ENCODE assay signal across 2 cellular contexts in genomic region chrX:154541896-154542722, GRCh38.
TF ChIP-seq lines count a peak whose summit lies in the region.

No MANE protein-coding gene starts in this region.

TF ChIP-seq in HEK293, 187 proteins besides CTCF, POLR2A, EP300 and RAD21 (continues in another document):
- TF ChIP-seq OSR2 (tag by site-specific recombination; IDR thresholded peaks at IDR 0.05) (no peak), ZBTB8A (tag by site-specific recombination; IDR thresholded peaks at IDR 0.05) (peak; percentile 67), ZNF548 (tag by site-specific recombination; IDR thresholded peaks at IDR 0.05) (no peak), ZNF660 (tag by site-specific recombination; IDR thresholded peaks at IDR 0.05) (peak; percentile 83), ZNF214 (tag by site-specific recombination; IDR thresholded peaks at IDR 0.05; ENCODE audit: borderline replicate concordance) (no peak), MZF1 (tag by site-specific recombination; IDR thresholded peaks at IDR 0.05; ENCODE audit: borderline replicate concordance) (no peak), ZBTB17 (tag by site-specific recombination; IDR thresholded peaks at IDR 0.05) (no peak), ZNF280C (tag by site-specific recombination; IDR thresholded peaks at IDR 0.05) (no peak), ZNF692 (tag by site-specific recombination; IDR thresholded peaks at IDR 0.05) (peak; percentile 37; the same call in 1 of the 2 replicates), ZNF76 (tag by site-specific recombination; IDR thresholded peaks at IDR 0.05; ENCODE audit: borderline replicate concordance, low read depth) (no peak), ZNF2 (tag by site-specific recombination; IDR thresholded peaks at IDR 0.05) (no peak), ZFP37 (tag by site-specific recombination; IDR thresholded peaks at IDR 0.05) (no peak), ZXDB (tag by site-specific recombination; IDR thresholded peaks at IDR 0.05) (peak; percentile 59; the same call in 1 of the 2 replicates), REPIN1 (tag by site-specific recombination; IDR thresholded peaks at IDR 0.05; ENCODE audit: low read depth) (no peak), ZNF16 (tag by site-specific recombination; IDR thresholded peaks at IDR 0.05; ENCODE audit: low read depth) (no peak), ZBTB6 (tag by site-specific recombination; IDR thresholded peaks at IDR 0.05) (no peak), ZSCAN16 (tag by site-specific recombination; IDR thresholded peaks at IDR 0.05) (no peak), ZFHX2 (tag by site-specific recombination; conservative IDR thresholded peaks at IDR 0.05) (peak; percentile 59), ZNF146 (tag by site-specific recombination; IDR thresholded peaks at IDR 0.05) (no peak), ZNF391 (tag by site-specific recombination; IDR thresholded peaks at IDR 0.05; ENCODE audit: borderline replicate concordance, low read depth) (no peak), ZNF157 (tag by site-specific recombination; IDR thresholded peaks at IDR 0.05) (no peak), ZNF398 (tag by site-specific recombination; IDR thresholded peaks at IDR 0.05) (no peak), ZNF639 (tag by site-specific recombination; IDR thresholded peaks at IDR 0.05) (no peak), ZNF48 (tag by site-specific recombination; IDR thresholded peaks at IDR 0.05) (no peak)

TF ChIP-seq in K562, 482 proteins besides CTCF, POLR2A, EP300 and RAD21 (continues in another document):
- 0 out of 2 replicates have a peak, but pooled peaks have one; percentile 6 for TF ChIP-seq CEBPG (CRISPR knock-in tag; IDR thresholded peaks at IDR 0.05)
- no peak for TF ChIP-seq CEBPG (tag; conservative IDR thresholded peaks at IDR 0.05 in 1 of 2, IDR thresholded peaks at IDR 0.05 in 1 of 2)
- no peak for TF ChIP-seq ZNF232 (CRISPR knock-in tag; IDR thresholded peaks at IDR 0.05)
- peak; percentile 98 for TF ChIP-seq BACH1 (tag; IDR thresholded peaks at IDR 0.05)
- no peak for TF ChIP-seq U2AF1 (optimal IDR thresholded peaks at IDR 0.05; ENCODE audit: low read depth, low read length)
- TF ChIP-seq WHSC1 (IDR thresholded peaks at IDR 0.05; ENCODE audit: low read length) = no peak
- TF ChIP-seq PTTG1 (tag; IDR thresholded peaks at IDR 0.05; ENCODE audit: low read depth) = no peak
- no peak for TF ChIP-seq GABPA (tag; conservative IDR thresholded peaks at IDR 0.05; ENCODE audit: low read depth)
- TF ChIP-seq ZFP1 (CRISPR knock-in tag; IDR thresholded peaks at IDR 0.05) = no peak
- no peak for TF ChIP-seq ZKSCAN3 (CRISPR knock-in tag; IDR thresholded peaks at IDR 0.05)
- no peak for TF ChIP-seq ZNF518B (CRISPR knock-in tag; IDR thresholded peaks at IDR 0.05)
- 0 out of 2 replicates have a peak, but pooled peaks have one; percentile 16 for TF ChIP-seq ZBTB33 (CRISPR knock-in tag; IDR thresholded peaks at IDR 0.05)
- TF ChIP-seq BRF2 (IDR thresholded peaks at IDR 0.05; ENCODE audit: borderline replicate concordance, insufficient read depth, insufficient read length) = no peak
- no peak for TF ChIP-seq KDM2B (CRISPR knock-in tag; IDR thresholded peaks at IDR 0.05)
- peak in 1 of 2 experiments; percentile 55; a peak in 1 of 4 replicates for TF ChIP-seq TRIM24 (IDR thresholded peaks at IDR 0.05)
- TF ChIP-seq HMG20B (CRISPR knock-in tag; IDR thresholded peaks at IDR 0.05) = no peak
- no peak for TF ChIP-seq ZBTB34 (CRISPR knock-in tag; IDR thresholded peaks at IDR 0.05)
- no peak for TF ChIP-seq ZNF445 (CRISPR knock-in tag; IDR thresholded peaks at IDR 0.05; ENCODE audit: low read depth)
- TF ChIP-seq IRF1 (CRISPR knock-in tag; IDR thresholded peaks at IDR 0.05; ENCODE audit: borderline replicate concordance) = no peak
- no peak for TF ChIP-seq RAD51 (IDR thresholded peaks at IDR 0.05; ENCODE audit: borderline replicate concordance, low read depth)
- peak; percentile 3; the same call in 1 of the 2 replicates for TF ChIP-seq MYC (IDR thresholded peaks at IDR 0.05; ENCODE audit: low read depth, low read length)
- no peak for TF ChIP-seq MYC (CRISPR knock-in tag; IDR thresholded peaks at IDR 0.05; ENCODE audit: borderline replicate concordance, low read depth)
- TF ChIP-seq NONO (IDR thresholded peaks at IDR 0.05; ENCODE audit: low read depth in 2 of 2, low read length in 1 of 2) = no peak
- peak; percentile 81 for TF ChIP-seq EGR1 (conservative IDR thresholded peaks at IDR 0.05)
- no peak for TF ChIP-seq KLF13 (tag; IDR thresholded peaks at IDR 0.05; ENCODE audit: borderline replicate concordance, low read depth)
- TF ChIP-seq HDAC1 (IDR thresholded peaks at IDR 0.05) = 0 out of 4 replicates have a peak, but pooled peaks of 1 of the 2 experiments have one; percentile 12
- TF ChIP-seq ARID1B (IDR thresholded peaks at IDR 0.05) = peak; percentile 91
- TF ChIP-seq KLF16 (IDR thresholded peaks at IDR 0.05) = peak; percentile 49
- no peak for TF ChIP-seq ZBTB17 (CRISPR knock-in tag; IDR thresholded peaks at IDR 0.05)
- TF ChIP-seq NR2C2 (CRISPR knock-in tag; IDR thresholded peaks at IDR 0.05) = no peak
- TF ChIP-seq NR2C2 (tag; IDR thresholded peaks at IDR 0.05) = peak; percentile 87
- TF ChIP-seq VEZF1 (CRISPR knock-in tag; IDR thresholded peaks at IDR 0.05) = peak; percentile 96
- TF ChIP-seq ZSCAN32 (CRISPR knock-in tag; IDR thresholded peaks at IDR 0.05) = no peak
- no peak for TF ChIP-seq E4F1 (CRISPR knock-in tag; IDR thresholded peaks at IDR 0.05; ENCODE audit: borderline replicate concordance)
- no peak for TF ChIP-seq FOXO4 (CRISPR knock-in tag; IDR thresholded peaks at IDR 0.05)
- TF ChIP-seq TAF9B (IDR thresholded peaks at IDR 0.05; ENCODE audit: partially characterized antibody) = no peak
